Comparison of ENCODE assay signal across 9 cellular contexts in the genomic region with DNA sequence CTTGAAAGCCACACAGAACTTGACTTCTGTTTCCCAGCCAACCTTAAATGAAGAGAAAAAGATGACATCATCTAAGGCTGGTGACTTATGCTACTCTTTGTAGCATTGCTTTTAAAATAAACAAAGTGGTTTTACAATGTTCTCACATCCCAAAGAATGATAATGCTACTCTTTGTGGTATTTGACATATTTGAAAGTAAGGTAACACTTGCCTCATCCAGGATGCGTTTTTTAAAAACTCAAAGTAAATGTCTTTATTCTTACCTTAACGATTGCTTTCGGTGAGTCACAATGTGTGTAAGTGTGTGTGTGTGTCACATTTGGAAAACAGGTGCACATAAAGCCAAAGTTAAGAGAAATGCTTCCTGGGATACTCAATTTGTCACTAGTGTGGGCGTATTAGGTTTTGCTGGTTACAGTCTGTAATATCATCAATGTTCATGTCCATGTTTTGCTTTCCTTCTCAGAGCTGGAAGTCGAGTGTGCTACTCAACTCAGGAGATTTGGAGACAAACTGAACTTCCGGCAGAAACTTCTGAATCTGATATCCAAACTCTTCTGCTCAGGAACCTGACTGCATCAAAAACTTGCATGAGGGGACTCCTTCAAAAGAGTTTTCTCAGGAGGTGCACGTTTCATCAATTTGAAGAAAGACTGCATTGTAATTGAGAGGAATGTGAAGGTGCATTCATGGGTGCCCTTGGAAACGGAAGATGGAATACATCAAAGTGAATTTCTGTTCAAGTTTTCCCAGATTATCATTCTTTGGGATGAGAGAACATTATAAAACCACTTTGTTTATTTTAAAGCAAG. TPM values are rescaled to one million over a fixed set of nuclear protein-coding genes. Genes with fewer than 3 reads are reported as not detected.
DNase-seq lines count a peak whose midpoint lies in the region; ATAC-seq, FAIRE-seq and TF ChIP-seq lines count a peak whose summit lies in the region.
"Had no signal": no experiment of that assay in that cellular context is flagged by ENCODE, and none has a peak within 500 bp of the region (broad histone marks: within the 10 kb centered on the region; RNA-seq: fewer than 3 reads in every experiment).

No MANE protein-coding gene starts in this region.

- WGBS in smooth muscle cell (ENCODE audit: low lambda C conversion rate): 62% methylated on average over 8 of the region's 8 CpGs
- 80 to 86% (median 84%) methylated on average over 8 of the region's 8 CpGs for WGBS in psoas muscle, 3 donors

- DNase-seq in activated T-cell treated with anti-CD3 and anti-CD28 coated beads, Interleukin-2, amount 50 U/mL, for 24 hours: no peak
- no peak for DNase-seq in activated T-cell treated with anti-CD3 and anti-CD28 coated beads, Interleukin-2, amount 50 U/mL, for 48 hours
- DNase-seq in OCI-M1 (lab: John Stamatoyannopoulos, UW) (peak; percentile 17), endothelial cell of umbilical vein (ENCODE audit: low read depth, low spot score) (peak; percentile 46), smooth muscle cell (lab: John Stamatoyannopoulos, UW; ENCODE audit: unreplicated experiment) (no peak), mesenteric fat pad (ENCODE audit: low spot score) (no peak), NOMO-1 treated with DMSO at 0.1 percent for 48 hours (lab: John Stamatoyannopoulos, UW; ENCODE audit: unreplicated experiment) (no peak), psoas muscle (no peak)
- DNase-seq: T1000 had no signal

- H3K27me3 Mint-ChIP-seq in activated T-cell treated with anti-CD3 and anti-CD28 coated beads, Interleukin-2, amount 50 U/mL, for 24 hours: no peaks in the 10 kb centered on the region

- peaks cover 63% of the 10 kb centered on the region for H3K4me1 Mint-ChIP-seq in activated T-cell treated with anti-CD3 and anti-CD28 coated beads, Interleukin-2, amount 50 U/mL, for 24 hours (ENCODE audit: low read depth)

- CTCF ChIA-PET in endothelial cell of umbilical vein (lab: Charles Lee): interaction anchor here (1.0 to 3.5 kb wide), 4 partner anchors 17 to 94 kb away, joined by 3 to 16 read pairs (median 4); no protein-coding TSS in a partner anchor

- no peaks in the 10 kb centered on the region for H3K9me3 Mint-ChIP-seq in activated T-cell treated with anti-CD3 and anti-CD28 coated beads, Interleukin-2, amount 50 U/mL, for 24 hours

- TF ChIP-seq CTCF in endothelial cell of umbilical vein (IDR thresholded peaks at IDR 0.05; ENCODE audit: extremely low read depth in 1 of 2, insufficient read depth in 1 of 2, low read depth in 1 of 2, low read length in 2 of 2): no peak
- no peak for TF ChIP-seq CTCF in smooth muscle cell (IDR thresholded peaks at IDR 0.05; ENCODE audit: borderline replicate concordance, insufficient read depth, poor library complexity, severe bottlenecking)
- no peak for TF ChIP-seq CTCF in psoas muscle (IDR thresholded peaks at IDR 0.05)

- no TSS peak for BruUV-seq in endothelial cell of umbilical vein (replicated peaks; lab: Mats Ljungman, UMichigan)

- dilution Hi-C loops in endothelial cell of umbilical vein (cut with MboI; ENCODE audit: extremely low pct_ligation_motif_present, low sequenced_read_pairs): no loop called here

- H3K36me3 Mint-ChIP-seq in activated T-cell treated with anti-CD3 and anti-CD28 coated beads, Interleukin-2, amount 50 U/mL, for 24 hours (ENCODE audit: low read depth): peaks cover 60% of the 10 kb centered on the region

- H3K9me3 ChIP-seq in endothelial cell of umbilical vein (replicated peaks; ENCODE audit: control insufficient read depth, insufficient read depth, low read length): no peaks in the 10 kb centered on the region
- H3K9me3 ChIP-seq in smooth muscle cell (replicated peaks; ENCODE audit: low read depth): no peaks in the 10 kb centered on the region
- no peaks in the 10 kb centered on the region for H3K9me3 ChIP-seq in psoas muscle

- H3K79me2 ChIP-seq in endothelial cell of umbilical vein (ENCODE audit: control insufficient read depth, insufficient read depth, low read length) (peaks cover 31% of the 10 kb centered on the region), smooth muscle cell (ENCODE audit: low read depth) (peaks cover 4% of the 10 kb centered on the region)

- H4K20me1 ChIP-seq in endothelial cell of umbilical vein (replicated peaks; ENCODE audit: control insufficient read depth, extremely low read depth, insufficient read depth, low read length) (no peaks in the 10 kb centered on the region), smooth muscle cell (ENCODE audit: low read depth) (peaks cover 16% of the 10 kb centered on the region)

- H3K4me1 ChIP-seq in endothelial cell of umbilical vein (ENCODE audit: control insufficient read depth, extremely low read depth, insufficient read depth, low read length) (peaks cover 31% of the 10 kb centered on the region), smooth muscle cell (ENCODE audit: low read depth) (peaks cover 29% of the 10 kb centered on the region), psoas muscle (no peaks in the 10 kb centered on the region)

- H3K9me1 ChIP-seq in endothelial cell of umbilical vein (replicated peaks; ENCODE audit: control insufficient read depth, extremely low read depth, insufficient read depth, low read length): no peaks in the 10 kb centered on the region

- POLR2A ChIA-PET in endothelial cell of umbilical vein (lab: Charles Lee): interaction anchor here (0.5 kb wide), 1 partner anchor 39 kb away, joined by 9 read pairs; no protein-coding TSS in a partner anchor

- intact Hi-C loops in endothelial cell of umbilical vein (cut with micrococcal nuclease): loop anchor here (5.0 kb wide), 1 partner anchor 1705 kb away; no protein-coding TSS in a partner anchor
- intact Hi-C loops in psoas muscle (cut with DNase I): no loop called here

- H3K4me3 ChIP-seq in endothelial cell of umbilical vein (replicated peaks in 1 of 3; ENCODE audit: insufficient read depth in 1 of 3, low read depth in 1 of 3, low read length in 3 of 3) (peak overlapping the region in 1 of 3 experiments; percentile 88), smooth muscle cell (no peak overlapping the region), psoas muscle (no peak overlapping the region)

- no peak for ATAC-seq in psoas muscle

- H3K9ac ChIP-seq in endothelial cell of umbilical vein (replicated peaks; ENCODE audit: extremely low read depth, insufficient read depth, low read length) (peak overlapping the region; percentile 74), smooth muscle cell (ENCODE audit: low read depth) (peak overlapping the region; percentile 81)

- H3K27ac Mint-ChIP-seq in activated T-cell treated with anti-CD3 and anti-CD28 coated beads, Interleukin-2, amount 50 U/mL, for 24 hours: peak overlapping the region; percentile 97

- peak overlapping the region; percentile 92 for H3K4me3 Mint-ChIP-seq in activated T-cell treated with anti-CD3 and anti-CD28 coated beads, Interleukin-2, amount 50 U/mL, for 24 hours

- peaks cover 3 to 7% of the 10 kb centered on the region in 2 experiments for H3K27me3 ChIP-seq in endothelial cell of umbilical vein (ENCODE audit: control insufficient read depth in 2 of 2, insufficient read depth in 2 of 2, low read length in 2 of 2)
- peaks cover 57% of the 10 kb centered on the region for H3K27me3 ChIP-seq in smooth muscle cell (ENCODE audit: low read depth)
- H3K27me3 ChIP-seq in psoas muscle (ENCODE audit: insufficient read depth in 3 of 3, low read length in 2 of 3): peaks cover 0 to 57% (median 0%) of the 10 kb centered on the region in 3 donors

- no peak overlapping the region for H2AFZ ChIP-seq in endothelial cell of umbilical vein (ENCODE audit: low read depth, low read length)
- no peak overlapping the region for H2AFZ ChIP-seq in smooth muscle cell (ENCODE audit: low read depth)

- no peak for TF ChIP-seq POLR2A in endothelial cell of umbilical vein (IDR thresholded peaks at IDR 0.05; ENCODE audit: low read depth, low read length)

- no peaks in the 10 kb centered on the region for H3F3A ChIP-seq in smooth muscle cell (ENCODE audit: low read depth)

- H3K36me3 ChIP-seq in endothelial cell of umbilical vein (ENCODE audit: control insufficient read depth in 2 of 2, extremely low read depth in 1 of 2, insufficient read depth in 2 of 2, low read length in 2 of 2) (peaks cover 0 to 3% of the 10 kb centered on the region in 2 experiments), smooth muscle cell (ENCODE audit: low read depth) (no peaks in the 10 kb centered on the region), psoas muscle (ENCODE audit: insufficient read depth in 1 of 2, low read depth in 1 of 2) (no peaks in the 10 kb centered on the region)

- H3K27ac ChIP-seq in endothelial cell of umbilical vein (ENCODE audit: insufficient read depth, low read depth, low read length): no peak overlapping the region
- peak overlapping the region; percentile 79 for H3K27ac ChIP-seq in smooth muscle cell (ENCODE audit: low read depth)
- no peak overlapping the region for H3K27ac ChIP-seq in psoas muscle

- peak overlapping the region; percentile 93 for H3K4me2 ChIP-seq in endothelial cell of umbilical vein (ENCODE audit: insufficient read depth, low read length)
- peak overlapping the region; percentile 97 for H3K4me2 ChIP-seq in smooth muscle cell

- FAIRE-seq in endothelial cell of umbilical vein (lab: Jason Lieb, UNC): no peak

TF ChIP-seq in endothelial cell of umbilical vein, 7 proteins besides CTCF, POLR2A, EP300 and RAD21:
- TF ChIP-seq JUN (IDR thresholded peaks at IDR 0.05; ENCODE audit: borderline replicate concordance, insufficient read depth, insufficient read length, low read depth): peak; percentile 55
- TF ChIP-seq FOS (IDR thresholded peaks at IDR 0.05; ENCODE audit: borderline replicate concordance, insufficient read depth, low read length): peak; percentile 28
- TF ChIP-seq POLR2AphosphoS5 (IDR thresholded peaks at IDR 0.05; ENCODE audit: insufficient read depth, low read depth, low read length): no peak
- no peak for TF ChIP-seq MYC (IDR thresholded peaks at IDR 0.05; ENCODE audit: low read depth, low read length)
- no peak for TF ChIP-seq EZH2 (IDR thresholded peaks at IDR 0.05; ENCODE audit: borderline replicate concordance, low read depth, low read length, severe bottlenecking)

RNA-seq across cellular contexts. Expression of gene PMAIP1, which starts 2.6 kb away (rescaled TPM):
- total RNA-seq in endothelial cell of umbilical vein (11.9 and 13.5 TPM in 2 replicates), smooth muscle cell (35.9 and 37.5 TPM in 2 replicates), mesenteric fat pad (0.87 TPM), psoas muscle (1 to 10 TPM in 1 of 4 donors, under 1 TPM in 3; 0.43 to 1.4 (median 0.74) TPM)
- polyA plus RNA-seq in endothelial cell of umbilical vein (7.3 and 7.6 TPM in 2 replicates), smooth muscle cell (18.0 and 36.7 TPM in 2 replicates), psoas muscle (1 to 10 TPM in 2 of 3 donors, under 1 TPM in 1; 0.25 to 2.9 (median 1.8) TPM)
- 9.7 and 13.0 TPM in 2 replicates for polyA plus RNA-seq in endothelial cell of umbilical vein (2011; cell fraction: cytosol; rRNA removed)
- 12.9 and 15.6 TPM in 2 replicates for polyA plus RNA-seq in endothelial cell of umbilical vein (2011; cell fraction: nucleus; rRNA removed)
- 18.5 and 23.5 TPM in 2 replicates for polyA plus RNA-seq in endothelial cell of umbilical vein (2012)
- 3.2 and 5.6 TPM in 2 replicates for polyA minus RNA-seq in endothelial cell of umbilical vein
- 25.5 TPM for polyA minus RNA-seq in endothelial cell of umbilical vein (2011; cell fraction: cytosol; rRNA and poly(A)+ RNA removed)
- polyA minus RNA-seq in endothelial cell of umbilical vein (2011; cell fraction: nucleus; rRNA and poly(A)+ RNA removed): 16.0 and 24.9 TPM in 2 replicates

Comparison
In these comparisons a context has a peak if more than half of its experiments do, and no peak if none do; other contexts are left out.
1. DNase-seq: peak in OCI-M1 (single experiment) and endothelial cell of umbilical vein (single experiment); none in activated T-cell treated with anti-CD3 and anti-CD28 coated beads, Interleukin-2, amount 50 U/mL, for 24 hours (single experiment), activated T-cell treated with anti-CD3 and anti-CD28 coated beads, Interleukin-2, amount 50 U/mL, for 48 hours (0 of 2), smooth muscle cell (single experiment), mesenteric fat pad (single experiment), NOMO-1 treated with DMSO at 0.1 percent for 48 hours (single experiment) and psoas muscle (0 of 2).